ENCODE assay signal across 9 cellular contexts in the genomic region with DNA sequence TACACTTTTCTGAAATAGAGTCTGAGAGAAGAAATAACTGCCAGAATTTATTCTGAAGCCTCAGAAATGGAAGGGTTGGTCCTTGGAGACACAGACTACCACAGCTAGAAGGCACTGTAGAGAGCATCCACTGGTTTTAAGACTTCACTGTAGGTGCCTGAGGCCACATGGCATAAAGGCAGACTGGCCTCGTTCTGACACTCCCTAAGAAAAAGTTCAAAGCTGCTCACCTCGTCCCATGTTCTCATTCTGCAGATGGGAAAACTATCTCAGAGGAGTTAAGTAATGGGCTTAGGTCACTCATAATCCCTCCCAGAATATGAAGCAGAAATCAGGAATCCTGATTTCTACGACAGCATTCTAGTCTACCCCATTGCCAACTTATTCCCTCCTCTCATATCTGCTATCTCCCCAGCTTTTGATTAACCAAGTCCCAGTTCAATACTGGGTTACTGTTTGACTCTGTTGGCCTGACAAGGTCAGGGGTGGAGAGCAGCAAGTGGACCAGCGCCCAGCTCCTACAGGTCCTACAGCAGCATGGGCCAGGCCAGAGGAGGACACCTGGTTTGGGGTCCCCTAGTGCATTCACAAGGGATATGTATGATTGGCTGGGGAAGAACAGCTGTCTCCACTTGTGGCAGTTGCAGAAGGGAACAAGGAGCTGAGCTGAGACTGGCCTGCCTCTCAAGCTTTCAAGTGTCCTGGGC. TPM values are rescaled to one million over a fixed set of nuclear protein-coding genes. Genes with fewer than 3 reads are reported as not detected.
A peak's percentile ranks its signal among the peaks of the same experiment; 100 is the strongest.
DNase-seq lines count a peak whose midpoint lies in the region; ATAC-seq and TF ChIP-seq lines count a peak whose summit lies in the region.
"Had no signal": no experiment of that assay in that cellular context is flagged by ENCODE, and none has a peak within 500 bp of the region (broad histone marks: within the 10 kb centered on the region; RNA-seq: fewer than 3 reads in every experiment).

No MANE protein-coding gene starts in this region.

- no peaks in the 10 kb centered on the region for H3K9me3 Mint-ChIP-seq in activated CD4-positive, alpha-beta T cell treated with anti-CD3 and anti-CD28 coated beads, Interleukin-2, amount 10 ng/mL, durations not matched to agents 24 days and 14 days

- peak; percentile 64 for DNase-seq in activated CD4-positive, alpha-beta T cell treated with anti-CD3 and anti-CD28 coated beads, Interleukin-2, amount 10 ng/mL, durations not matched to agents 24 days and 14 days
- no peak for DNase-seq in activated CD4-positive, alpha-beta T cell treated with anti-CD3 and anti-CD28 coated beads for 1 hour
- DNase-seq in left lobe of liver (ENCODE audit: low spot score), result peak; percentile 85
- DNase-seq in thoracic aorta (ENCODE audit: low spot score), result no peak
- DNase-seq in DMS 273 treated with DMSO at 0.1 percent for 48 hours (lab: John Stamatoyannopoulos, UW), result no peak
- DNase-seq in LoVo (ENCODE audit: low spot score), result no peak
- no peak for DNase-seq in activated CD4-positive, CD25-positive, alpha-beta regulatory T cell (lab: John Stamatoyannopoulos, UW)

- H3K4me1 Mint-ChIP-seq in activated CD4-positive, alpha-beta T cell treated with anti-CD3 and anti-CD28 coated beads, Interleukin-2, amount 10 ng/mL, durations not matched to agents 24 days and 14 days, result peaks cover 63% of the 10 kb centered on the region

- TF ChIP-seq CTCF in WI38 (IDR thresholded peaks at IDR 0.05; ENCODE audit: low read depth, low read length) (no peak), thoracic aorta (IDR thresholded peaks at IDR 0.05) (no peak)

- H3K27me3 ChIP-seq in thoracic aorta (replicated peaks; ENCODE audit: insufficient read depth), result no peaks in the 10 kb centered on the region

- H3K4me3 Mint-ChIP-seq in activated CD4-positive, alpha-beta T cell treated with anti-CD3 and anti-CD28 coated beads, Interleukin-2, amount 10 ng/mL, durations not matched to agents 24 days and 14 days, result peak overlapping the region; percentile 88

- 0 out of 2 replicates have a peak overlapping the region, but pooled peaks have one; percentile 8 for H3K4me3 ChIP-seq in WI38 (ENCODE audit: low read depth, low read length)
- peak overlapping the region; percentile 100 for H3K4me3 ChIP-seq in thoracic aorta

- H3K27ac ChIP-seq in thoracic aorta, result peak overlapping the region in 1 of 2 donors; percentile 97

- peaks cover 36% of the 10 kb centered on the region for H3K36me3 ChIP-seq in thoracic aorta

- peaks cover 11% of the 10 kb centered on the region for H3K36me3 Mint-ChIP-seq in activated CD4-positive, alpha-beta T cell treated with anti-CD3 and anti-CD28 coated beads, Interleukin-2, amount 10 ng/mL, durations not matched to agents 24 days and 14 days (ENCODE audit: low read depth)

- intact Hi-C loops in activated CD4-positive, alpha-beta T cell treated with anti-CD3 and anti-CD28 coated beads, Interleukin-2, amount 10 ng/mL, durations not matched to agents 24 days and 14 days (cut with micrococcal nuclease), result loop anchor here (10.0 kb wide), 1 partner anchor 569 kb away; the partner anchor contains the start of gene TESPA1

- peak; percentile 69 for ATAC-seq in left lobe of liver
- ATAC-seq in thoracic aorta (ENCODE audit: insufficient number of reproducible peaks, low FRiP score, low read depth), result no peak

- H3K9me3 ChIP-seq in thoracic aorta, result no peaks in the 10 kb centered on the region

- peak overlapping the region; percentile 79 for H3K27ac Mint-ChIP-seq in activated CD4-positive, alpha-beta T cell treated with anti-CD3 and anti-CD28 coated beads, Interleukin-2, amount 10 ng/mL, durations not matched to agents 24 days and 14 days

- peaks cover 56 to 74% of the 10 kb centered on the region in 2 donors for H3K4me1 ChIP-seq in thoracic aorta (ENCODE audit: control insufficient read depth in 1 of 2, low read depth in 2 of 2)

- H3K27me3 Mint-ChIP-seq in activated CD4-positive, alpha-beta T cell treated with anti-CD3 and anti-CD28 coated beads, Interleukin-2, amount 10 ng/mL, durations not matched to agents 24 days and 14 days, result no peaks in the 10 kb centered on the region

RNA-seq across cellular contexts. Expression of gene ITGA5, which starts 3.7 kb away (rescaled TPM):
- 43.9 and 48.0 TPM in 2 replicates for total RNA-seq in activated CD4-positive, alpha-beta T cell treated with anti-CD3 and anti-CD28 coated beads, Interleukin-2, amount 10 ng/mL, durations not matched to agents 24 days and 14 days
- total RNA-seq in left lobe of liver (29.2 TPM), thoracic aorta (100 to 1,000 TPM; 752 to 847 TPM)

RNA-seq across cellular contexts. Expression of gene ZNF385A, which starts 30.8 kb away (rescaled TPM):
- 0.84 and 1.2 TPM in 2 replicates for total RNA-seq in activated CD4-positive, alpha-beta T cell treated with anti-CD3 and anti-CD28 coated beads, Interleukin-2, amount 10 ng/mL, durations not matched to agents 24 days and 14 days
- total RNA-seq in left lobe of liver (3.3 TPM), thoracic aorta (10 to 100 TPM in 1 of 2 donors, 1 to 10 TPM in 1; 7.4 to 19.0 TPM)

RNA-seq across cellular contexts. Expression of gene GPR84, which starts 51.1 kb away (rescaled TPM):
- total RNA-seq in activated CD4-positive, alpha-beta T cell treated with anti-CD3 and anti-CD28 coated beads, Interleukin-2, amount 10 ng/mL, durations not matched to agents 24 days and 14 days, result 1.5 TPM in 2 replicates
- total RNA-seq in left lobe of liver (not detected), thoracic aorta (1 to 10 TPM in 1 of 2 donors, under 1 TPM in 1; 0.95 to 2.3 TPM)

RNA-seq across cellular contexts. Expression of gene GTSF1, which starts 58.0 kb away (rescaled TPM):
- total RNA-seq in activated CD4-positive, alpha-beta T cell treated with anti-CD3 and anti-CD28 coated beads, Interleukin-2, amount 10 ng/mL, durations not matched to agents 24 days and 14 days, result 4.8 and 5.5 TPM in 2 replicates
- total RNA-seq in left lobe of liver, result 0.45 TPM
- total RNA-seq in thoracic aorta, result not detected
- total RNA-seq: RPMI7951 had no signal

Comparison
In these comparisons a context has a peak if more than half of its experiments do, and no peak if none do; other contexts are left out.
1. DNase-seq: peak in activated CD4-positive, alpha-beta T cell treated with anti-CD3 and anti-CD28 coated beads, Interleukin-2, amount 10 ng/mL, durations not matched to agents 24 days and 14 days (single experiment) and left lobe of liver (single experiment); none in activated CD4-positive, alpha-beta T cell treated with anti-CD3 and anti-CD28 coated beads for 1 hour (single experiment), thoracic aorta (single experiment), DMS 273 treated with DMSO at 0.1 percent for 48 hours (single experiment), LoVo (single experiment) and activated CD4-positive, CD25-positive, alpha-beta regulatory T cell (0 of 4).
2. RNA of gene ITGA5, which starts 3.7 kb away (total RNA-seq): 752 to 847 TPM in thoracic aorta; 43.9 to 48.0 TPM in activated CD4-positive, alpha-beta T cell treated with anti-CD3 and anti-CD28 coated beads, Interleukin-2, amount 10 ng/mL, durations not matched to agents 24 days and 14 days and 29.2 TPM in left lobe of liver (single experiment); every median in the first group is over 10 times any median in the second.